In genomic region chr1:116514708-116515525, GRCh38 we compare ENCODE assay signal across 8 cellular contexts.
DNase-seq lines count a peak whose midpoint lies in the region; ATAC-seq and TF ChIP-seq lines count a peak whose summit lies in the region.

No MANE protein-coding gene starts in this region.

- ATAC-seq in GM18868 (IDR thresholded peaks at IDR 0.05; ENCODE audit: unreplicated experiment) (peak; percentile 73), HG02938 (IDR thresholded peaks at IDR 0.05; ENCODE audit: unreplicated experiment) (peak; percentile 75)
- ATAC-seq in activated naive CD8-positive, alpha-beta T cell treated with anti-CD3 and anti-CD28 coated beads, Interleukin-2, amount 50 U/mL, for 24 hours: peak; percentile 91

- H3K36me3 Mint-ChIP-seq in activated naive CD8-positive, alpha-beta T cell treated with anti-CD3 and anti-CD28 coated beads, Interleukin-2, amount 50 U/mL, for 24 hours (ENCODE audit: low read depth): peaks cover 17% of the 10 kb centered on the region

- POLR2A ChIA-PET in RWPE1 (lab: Yijun Ruan, JAX; ENCODE audit: low non-redundant PET): no interaction called here

- no peaks in the 10 kb centered on the region for H3K27me3 Mint-ChIP-seq in activated naive CD8-positive, alpha-beta T cell treated with anti-CD3 and anti-CD28 coated beads, Interleukin-2, amount 50 U/mL, for 24 hours

- TF ChIP-seq CTCF in RWPE1 (conservative IDR thresholded peaks at IDR 0.05; ENCODE audit: low read depth): no peak

- H3K4me3 Mint-ChIP-seq in activated naive CD8-positive, alpha-beta T cell treated with anti-CD3 and anti-CD28 coated beads, Interleukin-2, amount 50 U/mL, for 24 hours: peak overlapping the region; percentile 61

- peaks cover 55% of the 10 kb centered on the region for H3K4me1 Mint-ChIP-seq in activated naive CD8-positive, alpha-beta T cell treated with anti-CD3 and anti-CD28 coated beads, Interleukin-2, amount 50 U/mL, for 24 hours

- DNase-seq in RWPE1 (ENCODE audit: low spot score) (no peak), DMS 273 treated with DMSO at 0.1 percent for 48 hours (lab: John Stamatoyannopoulos, UW) (no peak), NCI-H524 treated with DMSO at 0.1 percent for 48 hours (lab: John Stamatoyannopoulos, UW) (no peak), HPDE6-E6E7 (ENCODE audit: extremely low spot score) (no peak)
- peak; percentile 70 for DNase-seq in activated naive CD8-positive, alpha-beta T cell treated with anti-CD3 and anti-CD28 coated beads, Interleukin-2, amount 50 U/mL, for 24 hours

- CTCF ChIA-PET in RWPE1 (lab: Yijun Ruan, JAX): interaction anchor here (1.7 kb wide), 1 partner anchor 376 kb away, joined by 4 read pairs; no protein-coding TSS in a partner anchor

- H3K4me3 ChIP-seq in skin epidermis: no peak overlapping the region

- peak overlapping the region; percentile 93 for H3K27ac Mint-ChIP-seq in activated naive CD8-positive, alpha-beta T cell treated with anti-CD3 and anti-CD28 coated beads, Interleukin-2, amount 50 U/mL, for 24 hours

- H3K27ac ChIP-seq in RWPE1: peak overlapping the region; percentile 31; the same call in 1 of the 2 replicates
- H3K27ac ChIP-seq in skin epidermis: peak overlapping the region in 19 of 21 experiments; percentile 32 to 95 (median 77)

- no peaks in the 10 kb centered on the region for H3K9me3 Mint-ChIP-seq in activated naive CD8-positive, alpha-beta T cell treated with anti-CD3 and anti-CD28 coated beads, Interleukin-2, amount 50 U/mL, for 24 hours
